18 cellular contexts compared by ENCODE assay signal in genomic region chr18:9926223-9926894, GRCh38. TPM values are rescaled to one million over a fixed set of nuclear protein-coding genes. Genes with fewer than 3 reads are reported as not detected.
DNase-seq lines count a peak whose midpoint lies in the region; FAIRE-seq and TF ChIP-seq lines count a peak whose summit lies in the region.
"Had no signal": no experiment of that assay in that cellular context is flagged by ENCODE, and none has a peak within 500 bp of the region (broad histone marks: within the 10 kb centered on the region; RNA-seq: fewer than 3 reads in every experiment).

No MANE protein-coding gene starts in this region.

- H3K27ac ChIP-seq in OCI-LY7 (ENCODE audit: low read depth, low read length, poor library complexity, severe bottlenecking) = no peak overlapping the region
- H3K27ac ChIP-seq: prostate gland had no signal

- H3K36me3 ChIP-seq in OCI-LY7 (ENCODE audit: insufficient read depth, low read length) = peaks cover 6% of the 10 kb centered on the region
- H3K36me3 ChIP-seq: prostate gland had no signal

- peak overlapping the region; percentile 13 for H3K27ac Mint-ChIP-seq in endothelial cell (ENCODE audit: unreplicated experiment)
- peak overlapping the region in 1 of 6 donors; percentile 23 for H3K27ac Mint-ChIP-seq in immature natural killer cell

- POLR2A ChIA-PET in OCI-LY7 (lab: Charles Lee) = interaction anchor here (0.6 to 2.4 kb wide), 6 partner anchors 13 to 719 kb away, joined by 3 to 11 read pairs (median 4); partner anchors contain the start of gene VAPA

- no peaks in the 10 kb centered on the region for H3K27me3 Mint-ChIP-seq in endothelial cell (ENCODE audit: unreplicated experiment)
- H3K27me3 Mint-ChIP-seq in immature natural killer cell (ENCODE audit: low read depth in 3 of 3) = no peaks in the 10 kb centered on the region
- H3K27me3 Mint-ChIP-seq: CD4-positive, alpha-beta memory T cell; effector memory CD8-positive, alpha-beta T cell had no signal

- peaks cover 58% of the 10 kb centered on the region for H3K4me1 ChIP-seq in OCI-LY7 (ENCODE audit: insufficient read depth, low read length, poor library complexity, severe bottlenecking)
- H3K4me1 ChIP-seq: prostate gland had no signal

- H4K20me1 ChIP-seq in OCI-LY7 (ENCODE audit: insufficient read depth, low read length) = peaks cover 79% of the 10 kb centered on the region

- CTCF ChIA-PET in OCI-LY7 (lab: Charles Lee; ENCODE audit: unreplicated experiment) = no interaction called here

- H3K4me1 Mint-ChIP-seq in endothelial cell (ENCODE audit: unreplicated experiment) (peaks cover 55% of the 10 kb centered on the region), immature natural killer cell (peaks cover 12 to 77% of the 10 kb centered on the region in 2 donors)

- H3K9me2 ChIP-seq in OCI-LY7 (ENCODE audit: insufficient read depth, low read length) = no peaks in the 10 kb centered on the region

- no peak overlapping the region for H2AFZ ChIP-seq in OCI-LY7 (ENCODE audit: low read length)

- BruUV-seq in OCI-LY7 (replicated peaks; lab: Mats Ljungman, UMichigan) = no TSS peak

- H3K79me2 ChIP-seq in OCI-LY7 (ENCODE audit: insufficient read depth, low read depth, low read length) = peaks cover 100% of the 10 kb centered on the region

- no peaks in the 10 kb centered on the region for H3K9me3 Mint-ChIP-seq in endothelial cell (ENCODE audit: unreplicated experiment)
- no peaks in the 10 kb centered on the region for H3K9me3 Mint-ChIP-seq in immature natural killer cell
- H3K9me3 Mint-ChIP-seq: CD4-positive, alpha-beta memory T cell; effector memory CD8-positive, alpha-beta T cell had no signal

- H3K4me2 ChIP-seq in OCI-LY7 (ENCODE audit: low read length) = peak overlapping the region; percentile 51

- FAIRE-seq in GM18507 (lab: Jason Lieb, UNC) = peak; percentile 42
- FAIRE-seq: bronchial epithelial cell had no signal

- TF ChIP-seq CTCF in OCI-LY7 (conservative IDR thresholded peaks at IDR 0.05; ENCODE audit: low read length) = no peak
- TF ChIP-seq CTCF in endothelial cell (IDR thresholded peaks at IDR 0.05; ENCODE audit: unreplicated experiment) = no peak

- H3K9me3 ChIP-seq in OCI-LY7 (ENCODE audit: low read length) = no peaks in the 10 kb centered on the region
- H3K9me3 ChIP-seq: prostate gland had no signal

- H3K4me3 ChIP-seq in OCI-LY7 (ENCODE audit: low read depth, low read length, poor library complexity, severe bottlenecking) = no peak overlapping the region
- H3K4me3 ChIP-seq: prostate gland had no signal

- no peaks in the 10 kb centered on the region for H3K36me3 Mint-ChIP-seq in endothelial cell (ENCODE audit: low read depth, unreplicated experiment)
- H3K36me3 Mint-ChIP-seq in immature natural killer cell = no peaks in the 10 kb centered on the region

- intact Hi-C loops in OCI-LY7 (cut with micrococcal nuclease; ENCODE audit: unreplicated experiment) = no loop called here

- H3K4me3 Mint-ChIP-seq in endothelial cell (ENCODE audit: unreplicated experiment) = no peak overlapping the region
- peak overlapping the region in 2 of 5 donors; percentile 1 to 14 for H3K4me3 Mint-ChIP-seq in immature natural killer cell

- DNase-seq in GM18507 (ENCODE audit: extremely low spot score, insufficient read length, low read depth) (no peak), OCI-LY7 (ENCODE audit: low spot score) (no peak), endothelial cell (ENCODE audit: low spot score) (no peak), renal cortical epithelial cell (ENCODE audit: low read depth) (peak; percentile 46), DMS 273 treated with DMSO at 0.1 percent for 48 hours (lab: John Stamatoyannopoulos, UW) (no peak), MV-4-11 (lab: John Stamatoyannopoulos, UW) (no peak), immature natural killer cell (no peak)
- DNase-seq: activated CD4-positive, alpha-beta T cell treated with anti-CD3 and anti-CD28 coated beads for 48 hours; activated effector memory CD4-positive, alpha-beta T cell treated with anti-CD3 and anti-CD28 coated beads, Interleukin-2, amount 50 U/mL, for 16 hours; CD4-positive, alpha-beta memory T cell; effector memory CD8-positive, alpha-beta T cell; NCI-H524 treated with DMSO at 0.1 percent for 48 hours; RPMI8226; stimulated activated CD4-positive, alpha-beta T cell treated with anti-CD3 and anti-CD28 coated beads, Interleukin-1b, Interleukin-23, amount 100 ng/mL, for 48 hours; stimulated activated CD8-positive, alpha-beta memory T cell treated with anti-CD3 and anti-CD28 coated beads, Interleukin-4, amount 100 ng/mL, for 48 hours had no signal

RNA-seq across cellular contexts. Expression of gene VAPA, which starts 12.5 kb away (rescaled TPM):
- 176 and 184 TPM in 2 replicates for total RNA-seq in OCI-LY7 (2014; rRNA removed; shearing (Covaris generic))
- 139 and 151 TPM in 2 replicates for total RNA-seq in OCI-LY7 (2022)
- 180 TPM for total RNA-seq in endothelial cell (ENCODE audit: unreplicated experiment)
- total RNA-seq in renal cortical epithelial cell = 296 and 403 TPM in 2 replicates
- polyA plus RNA-seq in immature natural killer cell = 100 to 1,000 TPM; 187 to 252 (median 235) TPM

RNA-seq across cellular contexts. Expression of gene TXNDC2, which starts 40.6 kb away (rescaled TPM):
- total RNA-seq in OCI-LY7 (2014; rRNA removed; shearing (Covaris generic)) = not detected in 2 replicates
- total RNA-seq in OCI-LY7 (2022) = not detected in 2 replicates
- total RNA-seq in endothelial cell (ENCODE audit: unreplicated experiment) = not detected
- not detected in 2 replicates for total RNA-seq in renal cortical epithelial cell
- polyA plus RNA-seq in immature natural killer cell = not detected
- total RNA-seq: CD4-positive, alpha-beta memory T cell; T-helper 2 cell treated with Interferon-gamma antibody and Interleukin-4, amounts not matched to agents 100 ng/mL and 5 ng/mL, for 36 hours had no signal
- polyA plus RNA-seq: CD4-positive, alpha-beta memory T cell had no signal
